8 cellular contexts compared by ENCODE assay signal in genomic region chr6:4018194-4019111, GRCh38.
DNase-seq lines count a peak whose midpoint lies in the region; ATAC-seq and TF ChIP-seq lines count a peak whose summit lies in the region.

No MANE protein-coding gene starts in this region.

- peak overlapping the region; percentile 75 for H2AFZ ChIP-seq in KMS-11 (ENCODE audit: low read depth)

- no peaks in the 10 kb centered on the region for H3K9me2 ChIP-seq in DOHH2 (replicated peaks; ENCODE audit: control insufficient read depth, low read length)

- DNase-seq in activated T-cell treated with anti-CD3 and anti-CD28 coated beads, Interleukin-2, amount 50 U/mL, for 48 hours: peak; percentile 96 to 98
- peak; percentile 98 for DNase-seq in esophagus muscularis mucosa (ENCODE audit: extremely low spot score)
- peak; percentile 93 for DNase-seq in stimulated activated CD8-positive, alpha-beta memory T cell treated with anti-CD3 and anti-CD28 coated beads, Interleukin-7, amount 100 ng/mL, for 24 hours (ENCODE audit: low read depth)

- peaks cover 15% of the 10 kb centered on the region for H3F3A ChIP-seq in DOHH2 (ENCODE audit: control insufficient read depth, insufficient read depth)

- peak; percentile 75 for TF ChIP-seq POLR2A in esophagus muscularis mucosa (IDR thresholded peaks at IDR 0.05; ENCODE audit: low read depth)

- WGBS in esophagus muscularis mucosa: 1% methylated on average over 55 of the region's 69 CpGs

- H3K27me3 ChIP-seq in DOHH2 (ENCODE audit: control insufficient read depth, low read length) (no peaks in the 10 kb centered on the region), KMS-11 (ENCODE audit: insufficient read depth, low read depth) (no peaks in the 10 kb centered on the region), esophagus muscularis mucosa (peaks cover 0 to 3% (median 0%) of the 10 kb centered on the region in 4 donors), muscle layer of duodenum (ENCODE audit: low read depth, low read length) (no peaks in the 10 kb centered on the region)

- TF ChIP-seq EP300 in esophagus muscularis mucosa (IDR thresholded peaks at IDR 0.05): no peak

- intact Hi-C loops in esophagus muscularis mucosa (cut with DNase I): no loop called here

- peak; percentile 58 for ATAC-seq in GM21786 (IDR thresholded peaks at IDR 0.05; ENCODE audit: unreplicated experiment)

- peak overlapping the region; percentile 82 for H3K9ac ChIP-seq in KMS-11

- H3K4me2 ChIP-seq in DOHH2 (ENCODE audit: low read length) (peak overlapping the region; percentile 89), KMS-11 (peak overlapping the region; percentile 55)

- no peaks in the 10 kb centered on the region for H3K9me3 ChIP-seq in DOHH2 (ENCODE audit: control insufficient read depth, insufficient read depth, low read length)
- H3K9me3 ChIP-seq in esophagus muscularis mucosa: no peaks in the 10 kb centered on the region
- no peaks in the 10 kb centered on the region for H3K9me3 ChIP-seq in muscle layer of duodenum (ENCODE audit: control insufficient read depth in 1 of 2, low read length in 2 of 2)

- H3K27ac ChIP-seq in DOHH2 (ENCODE audit: low read depth, low read length) (peak overlapping the region; percentile 90), KMS-11 (peak overlapping the region; percentile 95), esophagus muscularis mucosa (replicated peaks in 1 of 4) (peak overlapping the region; percentile 94 to 98 (median 95)), muscle layer of duodenum (ENCODE audit: low read length) (peak overlapping the region; percentile 97)

- H3K79me2 ChIP-seq in DOHH2 (ENCODE audit: control insufficient read depth, low read length) (peaks cover 94% of the 10 kb centered on the region), KMS-11 (ENCODE audit: insufficient read depth, low read depth) (peaks cover 49% of the 10 kb centered on the region)

- peaks cover 40% of the 10 kb centered on the region for H3K4me1 ChIP-seq in DOHH2 (ENCODE audit: control insufficient read depth, low read length)
- peaks cover 35% of the 10 kb centered on the region for H3K4me1 ChIP-seq in KMS-11 (ENCODE audit: low read depth, poor library complexity, severe bottlenecking)
- peaks cover 49 to 64% (median 60%) of the 10 kb centered on the region in 4 donors for H3K4me1 ChIP-seq in esophagus muscularis mucosa
- H3K4me1 ChIP-seq in muscle layer of duodenum (ENCODE audit: control insufficient read depth in 1 of 2, insufficient read depth in 2 of 2, low read length in 2 of 2): peaks cover 23 to 34% of the 10 kb centered on the region in 2 donors

- H3K4me3 ChIP-seq in DOHH2 (ENCODE audit: low read length) (peak overlapping the region; percentile 87), KMS-11 (IDR thresholded peaks at IDR 0.05; ENCODE audit: insufficient read depth, low read depth, low read length) (no peak overlapping the region), esophagus muscularis mucosa (peak overlapping the region; percentile 66 to 76 (median 68)), muscle layer of duodenum (ENCODE audit: low read depth in 1 of 2, low read length in 2 of 2) (peak overlapping the region; percentile 67 to 85)

- H4K20me1 ChIP-seq in DOHH2 (ENCODE audit: control insufficient read depth, insufficient read depth, low read depth, low read length): peaks cover 8% of the 10 kb centered on the region; the same call in 1 of the 2 replicates
- peaks cover 11% of the 10 kb centered on the region; the same call in 1 of the 2 replicates for H4K20me1 ChIP-seq in KMS-11 (ENCODE audit: insufficient read depth)

- peaks cover 56% of the 10 kb centered on the region for H3K36me3 ChIP-seq in DOHH2 (ENCODE audit: control insufficient read depth, low read length)
- H3K36me3 ChIP-seq in KMS-11 (ENCODE audit: insufficient read depth): no peaks in the 10 kb centered on the region
- H3K36me3 ChIP-seq in esophagus muscularis mucosa: no peaks in the 10 kb centered on the region
- no peaks in the 10 kb centered on the region for H3K36me3 ChIP-seq in muscle layer of duodenum (ENCODE audit: control insufficient read depth in 1 of 2, insufficient read depth in 2 of 2, low read length in 2 of 2)

- peak; percentile 46 for TF ChIP-seq CTCF in DOHH2 (IDR thresholded peaks at IDR 0.05; ENCODE audit: low read depth, low read length, poor library complexity, severe bottlenecking)
- 0 out of 2 replicates have a peak, but pooled peaks have one; percentile 18 for TF ChIP-seq CTCF in KMS-11 (conservative IDR thresholded peaks at IDR 0.05; ENCODE audit: low read depth, low read length)
- peak; percentile 41 to 48 (median 43) for TF ChIP-seq CTCF in esophagus muscularis mucosa (IDR thresholded peaks at IDR 0.05)

TF ChIP-seq in PFSK-1, 5 proteins besides CTCF, POLR2A, EP300 and RAD21:
- TF ChIP-seq, protein P1, sequence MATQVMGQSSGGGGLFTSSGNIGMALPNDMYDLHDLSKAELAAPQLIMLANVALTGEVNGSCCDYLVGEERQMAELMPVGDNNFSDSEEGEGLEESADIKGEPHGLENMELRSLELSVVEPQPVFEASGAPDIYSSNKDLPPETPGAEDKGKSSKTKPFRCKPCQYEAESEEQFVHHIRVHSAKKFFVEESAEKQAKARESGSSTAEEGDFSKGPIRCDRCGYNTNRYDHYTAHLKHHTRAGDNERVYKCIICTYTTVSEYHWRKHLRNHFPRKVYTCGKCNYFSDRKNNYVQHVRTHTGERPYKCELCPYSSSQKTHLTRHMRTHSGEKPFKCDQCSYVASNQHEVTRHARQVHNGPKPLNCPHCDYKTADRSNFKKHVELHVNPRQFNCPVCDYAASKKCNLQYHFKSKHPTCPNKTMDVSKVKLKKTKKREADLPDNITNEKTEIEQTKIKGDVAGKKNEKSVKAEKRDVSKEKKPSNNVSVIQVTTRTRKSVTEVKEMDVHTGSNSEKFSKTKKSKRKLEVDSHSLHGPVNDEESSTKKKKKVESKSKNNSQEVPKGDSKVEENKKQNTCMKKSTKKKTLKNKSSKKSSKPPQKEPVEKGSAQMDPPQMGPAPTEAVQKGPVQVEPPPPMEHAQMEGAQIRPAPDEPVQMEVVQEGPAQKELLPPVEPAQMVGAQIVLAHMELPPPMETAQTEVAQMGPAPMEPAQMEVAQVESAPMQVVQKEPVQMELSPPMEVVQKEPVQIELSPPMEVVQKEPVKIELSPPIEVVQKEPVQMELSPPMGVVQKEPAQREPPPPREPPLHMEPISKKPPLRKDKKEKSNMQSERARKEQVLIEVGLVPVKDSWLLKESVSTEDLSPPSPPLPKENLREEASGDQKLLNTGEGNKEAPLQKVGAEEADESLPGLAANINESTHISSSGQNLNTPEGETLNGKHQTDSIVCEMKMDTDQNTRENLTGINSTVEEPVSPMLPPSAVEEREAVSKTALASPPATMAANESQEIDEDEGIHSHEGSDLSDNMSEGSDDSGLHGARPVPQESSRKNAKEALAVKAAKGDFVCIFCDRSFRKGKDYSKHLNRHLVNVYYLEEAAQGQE (IDR thresholded peaks at IDR 0.05; ENCODE audit: insufficient read depth in 1 of 2, low read depth in 2 of 2, low read length in 2 of 2): peak in 1 of 2 experiments; percentile 57; a peak in 1 of 4 replicates
- TF ChIP-seq SIN3A (IDR thresholded peaks at IDR 0.05; ENCODE audit: borderline replicate concordance, insufficient read depth, low read length) (peak; percentile 81), FOXP2 (optimal IDR thresholded peaks at IDR 0.05; ENCODE audit: borderline replicate concordance, extremely low read depth, extremely low read length, insufficient read depth) (peak; percentile 89), POLR2AphosphoS5 (IDR thresholded peaks at IDR 0.05; ENCODE audit: low read depth, low read length) (peak; percentile 90), TAF1 (IDR thresholded peaks at IDR 0.05; ENCODE audit: borderline replicate concordance, insufficient read depth, low read length) (no peak; the same call in 1 of the 2 replicates)
TF ChIP-seq in PFSK-1: peak in this region for 4.
